Comparison of ENCODE assay signal across 8 cellular contexts in genomic region chr14:92551066-92551841, GRCh38. TPM values are rescaled to one million over a fixed set of nuclear protein-coding genes. Genes with fewer than 3 reads are reported as not detected.
DNase-seq lines count a peak whose midpoint lies in the region; ATAC-seq lines count a peak whose summit lies in the region.

No MANE protein-coding gene starts in this region.

- in situ Hi-C loops in SK-MEL-5 (cut with HindIII; ENCODE audit: low pct_unique_long_range_greater_than_20kb, low sequenced_read_pairs): no loop called here

- DNase-seq in SIG-M5 treated with dmso at 0.1 percent for 504 hours (lab: John Stamatoyannopoulos, UW; ENCODE audit: unreplicated experiment) (peak; percentile 57), SIG-M5 (lab: John Stamatoyannopoulos, UW) (no peak), SK-MEL-5 (ENCODE audit: low read depth, low spot score) (peak; percentile 17), NCI-H510A treated with DMSO at 0.1 percent for 48 hours (lab: John Stamatoyannopoulos, UW) (no peak), DMS114 treated with DMSO at 0.1 percent for 48 hours (lab: John Stamatoyannopoulos, UW; ENCODE audit: unreplicated experiment) (no peak)
- DNase-seq in stimulated activated naive CD8-positive, alpha-beta T cell treated with anti-CD3 and anti-CD28 coated beads, Interleukin-15, Interleukin-2, amounts not matched to agents 100 U/mL and 50 U/mL, for 24 hours: no peak
- no peak for DNase-seq in activated CD8-positive, alpha-beta memory T cell treated with anti-CD3 and anti-CD28 coated beads for 24 hours

- ATAC-seq in HG03060 (IDR thresholded peaks at IDR 0.05; ENCODE audit: low read depth, unreplicated experiment): peak; percentile 66
- peak; percentile 37 for ATAC-seq in stimulated activated naive CD8-positive, alpha-beta T cell treated with anti-CD3 and anti-CD28 coated beads, Interleukin-15, Interleukin-2, amounts not matched to agents 100 U/mL and 50 U/mL, for 24 hours

RNA-seq across cellular contexts. Expression of gene RIN3, which starts 37.7 kb away (rescaled TPM):
- total RNA-seq in SK-MEL-5 (2014; rRNA removed; shearing (Covaris generic)): 2.4 and 2.6 TPM in 2 replicates
- polyA plus RNA-seq in SK-MEL-5 (2015; cell fraction: cytosol; rRNA removed): 19.7 and 22.4 TPM in 2 replicates
- 7.2 TPM in 2 replicates for polyA plus RNA-seq in SK-MEL-5 (2015; cell fraction: nucleus; rRNA removed)

Comparison
In these comparisons a context has a peak if more than half of its experiments do, and no peak if none do; other contexts are left out.
1. DNase-seq: peak in SIG-M5 treated with dmso at 0.1 percent for 504 hours (single experiment) and SK-MEL-5 (single experiment); none in SIG-M5 (single experiment), stimulated activated naive CD8-positive, alpha-beta T cell treated with anti-CD3 and anti-CD28 coated beads, Interleukin-15, Interleukin-2, amounts not matched to agents 100 U/mL and 50 U/mL, for 24 hours (single experiment), NCI-H510A treated with DMSO at 0.1 percent for 48 hours (single experiment), DMS114 treated with DMSO at 0.1 percent for 48 hours (single experiment) and activated CD8-positive, alpha-beta memory T cell treated with anti-CD3 and anti-CD28 coated beads for 24 hours (single experiment).